8 cellular contexts compared by ENCODE assay signal in genomic region chr17:39652635-39653315, GRCh38. TPM values are rescaled to one million over a fixed set of nuclear protein-coding genes. Genes with fewer than 3 reads are reported as not detected.
DNase-seq lines count a peak whose midpoint lies in the region; FAIRE-seq and TF ChIP-seq lines count a peak whose summit lies in the region.
"Had no signal": no experiment of that assay in that cellular context is flagged by ENCODE, and none has a peak within 500 bp of the region (broad histone marks: within the 10 kb centered on the region; RNA-seq: fewer than 3 reads in every experiment).

No MANE protein-coding gene starts in this region.

- DNase-seq in HTR-8/SVneo (ENCODE audit: insufficient read length, low spot score) (no peak), dorsolateral prefrontal cortex (peak in 7 of 10 donors; percentile 48 to 76 (median 64)), occipital lobe (lab: John Stamatoyannopoulos, UW) (peak; percentile 30), RPMI8226 (no peak), islet precursor cell (no peak), AG08396 (ENCODE audit: low spot score) (no peak)

- H3K4me3 ChIP-seq in dorsolateral prefrontal cortex, result peak overlapping the region in 27 of 59 donors; percentile 7 to 44 (median 21)

- peak in 4 of 56 donors; percentile 10 to 33 (median 12) for TF ChIP-seq CTCF in dorsolateral prefrontal cortex (IDR thresholded peaks at IDR 0.05 in 54 of 56, conservative IDR thresholded peaks at IDR 0.05 in 2 of 56; ENCODE audit: low read depth in 1 of 56, partially characterized antibody in 56 of 56)

- H3K27ac ChIP-seq in dorsolateral prefrontal cortex, result peak overlapping the region; percentile 79 to 99 (median 94)
- H3K27ac ChIP-seq: KMS-11 had no signal

- FAIRE-seq in HTR-8/SVneo (lab: Jason Lieb, UNC), result peak; percentile 33

- intact Hi-C loops in dorsolateral prefrontal cortex (cut with DNase I), result loop anchor here in 1 of 2 donors (1.0 kb wide), 1 partner anchor 15 kb away; the partner anchor contains the start of gene STARD3

- no peaks in the 10 kb centered on the region for H3K27me3 ChIP-seq in dorsolateral prefrontal cortex

RNA-seq across cellular contexts. Expression of gene TCAP, which starts 12.4 kb away (rescaled TPM):
- total RNA-seq in dorsolateral prefrontal cortex (10 to 100 TPM in 8 of 120 experiments, 1 to 10 TPM in 112; 1.6 to 14.9 (median 4.8) TPM), occipital lobe (0.47 TPM)

RNA-seq across cellular contexts. Expression of gene PNMT, which starts 15.5 kb away (rescaled TPM):
- total RNA-seq in dorsolateral prefrontal cortex (10 to 100 TPM in 15 of 120 experiments, 1 to 10 TPM in 105; 1.4 to 15.3 (median 6.7) TPM), occipital lobe (2.2 TPM)
- total RNA-seq: SK-MEL-5 had no signal

RNA-seq across cellular contexts. Expression of gene STARD3, which starts 15.8 kb away (rescaled TPM):
- total RNA-seq in dorsolateral prefrontal cortex, result 100 to 1,000 TPM in 9 of 120 experiments, 10 to 100 TPM in 111; 45.7 to 129 (median 71.4) TPM
- total RNA-seq in occipital lobe, result 16.2 TPM

RNA-seq across cellular contexts. Expression of gene PPP1R1B, which starts 26.0 kb away (rescaled TPM):
- total RNA-seq in dorsolateral prefrontal cortex (100 to 1,000 TPM in 119 of 120 experiments, 10 to 100 TPM in 1; 65.3 to 449 (median 214) TPM), occipital lobe (8.1 TPM)

RNA-seq across cellular contexts. Expression of gene PGAP3, which starts 35.1 kb away (rescaled TPM):
- total RNA-seq in dorsolateral prefrontal cortex, result 10 to 100 TPM; 14.2 to 41.1 (median 27.6) TPM
- 8.9 TPM for total RNA-seq in occipital lobe

Comparison
In these comparisons a context has a peak if more than half of its experiments do, and no peak if none do; other contexts are left out.
1. DNase-seq: peak in dorsolateral prefrontal cortex (7 of 10) and occipital lobe (single experiment); none in HTR-8/SVneo (single experiment), RPMI8226 (single experiment), islet precursor cell (single experiment) and AG08396 (single experiment).